In the genomic region with DNA sequence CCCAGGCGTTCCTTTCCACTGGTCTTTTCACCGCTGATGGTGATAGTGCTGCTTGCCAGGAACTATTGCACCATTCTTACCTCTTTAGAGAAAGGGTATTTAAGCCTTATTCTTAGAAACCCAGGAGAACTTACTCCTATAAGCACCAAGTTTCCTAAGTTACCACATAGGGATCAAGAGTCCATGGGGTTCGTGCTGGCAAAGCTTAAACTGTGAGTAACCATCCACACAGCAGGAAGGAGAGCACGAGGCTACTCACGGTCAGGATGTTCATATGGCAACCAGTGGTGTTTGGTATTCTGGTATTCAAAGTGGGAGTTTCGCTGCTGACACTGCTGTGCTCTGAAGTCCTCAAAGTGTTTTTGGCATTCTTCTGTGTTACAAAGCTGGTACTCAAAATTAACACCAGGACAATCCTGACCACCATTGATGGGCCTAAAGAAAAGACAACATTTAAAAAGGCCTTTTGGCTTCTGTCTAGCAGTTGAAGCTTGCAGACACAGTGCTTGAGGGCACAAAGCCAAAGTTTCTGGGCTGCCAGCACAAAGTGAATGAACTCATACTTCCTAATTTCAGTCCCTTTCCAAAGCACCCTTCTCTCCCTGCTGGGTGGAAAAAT, we compare ENCODE assay signal across 9 cellular contexts.
DNase-seq lines count a peak whose midpoint lies in the region; ATAC-seq and TF ChIP-seq lines count a peak whose summit lies in the region.
"Had no signal": no experiment of that assay in that cellular context is flagged by ENCODE, and none has a peak within 500 bp of the region (broad histone marks: within the 10 kb centered on the region; RNA-seq: fewer than 3 reads in every experiment).

No MANE protein-coding gene starts in this region.

- no peak for ATAC-seq in activated CD8-positive, alpha-beta T cell treated with anti-CD3 and anti-CD28 coated beads for 36 hours

- H3K36me3 ChIP-seq in ACC112 (ENCODE audit: insufficient read depth, low read length) = no peaks in the 10 kb centered on the region
- H3K36me3 ChIP-seq in MG63 = peaks cover 19% of the 10 kb centered on the region
- no peaks in the 10 kb centered on the region for H3K36me3 ChIP-seq in SJCRH30

- no peak for TF ChIP-seq CTCF in epithelial cell of proximal tubule (conservative IDR thresholded peaks at IDR 0.05; ENCODE audit: low read depth, low read length)
- TF ChIP-seq CTCF in activated CD8-positive, alpha-beta T cell treated with anti-CD3 and anti-CD28 coated beads for 36 hours (IDR thresholded peaks at IDR 0.05) = no peak

- H3K4me1 Mint-ChIP-seq in activated CD8-positive, alpha-beta T cell treated with anti-CD3 and anti-CD28 coated beads for 36 hours (ENCODE audit: low read depth) = no peaks in the 10 kb centered on the region
- H3K4me1 Mint-ChIP-seq: CD14-positive monocyte had no signal

- H3K27ac ChIP-seq in ACC112 (ENCODE audit: low read depth, low read length) (peak overlapping the region; percentile 85), SJCRH30 (no peak overlapping the region)

- H3K36me3 Mint-ChIP-seq in activated CD8-positive, alpha-beta T cell treated with anti-CD3 and anti-CD28 coated beads for 36 hours (ENCODE audit: low read depth) = no peaks in the 10 kb centered on the region
- H3K36me3 Mint-ChIP-seq: CD14-positive monocyte had no signal

- CTCF ChIA-PET in activated CD8-positive, alpha-beta T cell treated with anti-CD3 and anti-CD28 coated beads for 36 hours (lab: Charles Lee) = no interaction called here

- no peaks in the 10 kb centered on the region for H3K9me3 ChIP-seq in MG63
- H3K9me3 ChIP-seq in SJCRH30 (replicated peaks) = no peaks in the 10 kb centered on the region

- H3K4me3 ChIP-seq in ACC112 (ENCODE audit: low read depth, low read length) (peak overlapping the region; percentile 33), MG63 (no peak overlapping the region), epithelial cell of proximal tubule (ENCODE audit: low read depth, low read length) (no peak overlapping the region), SJCRH30 (no peak overlapping the region)

- H3K27me3 ChIP-seq in ACC112 (ENCODE audit: insufficient read depth, low read length) (no peaks in the 10 kb centered on the region), MG63 (no peaks in the 10 kb centered on the region), SJCRH30 (no peaks in the 10 kb centered on the region)

- H3K4me1 ChIP-seq in ACC112 (ENCODE audit: control insufficient read depth, insufficient read depth, low read length, unreplicated experiment) (peaks cover 21% of the 10 kb centered on the region), SJCRH30 (peaks cover 12% of the 10 kb centered on the region)

- H3K4me3 Mint-ChIP-seq in activated CD8-positive, alpha-beta T cell treated with anti-CD3 and anti-CD28 coated beads for 36 hours = no peak overlapping the region
- H3K4me3 Mint-ChIP-seq: CD14-positive monocyte had no signal

- peaks cover 3% of the 10 kb centered on the region for H3K27me3 Mint-ChIP-seq in activated CD8-positive, alpha-beta T cell treated with anti-CD3 and anti-CD28 coated beads for 36 hours

- DNase-seq in MG63 (peak; percentile 87), epithelial cell of proximal tubule (ENCODE audit: low read depth) (peak; percentile 99), middle frontal gyrus (ENCODE audit: extremely low spot score, low spot score) (peak; percentile 50), T-helper 2 cell (no peak), SJCRH30 (no peak), NCI-H82 treated with DMSO at 0.1 percent for 48 hours (lab: John Stamatoyannopoulos, UW; ENCODE audit: unreplicated experiment) (no peak)
- DNase-seq in activated CD8-positive, alpha-beta T cell treated with anti-CD3 and anti-CD28 coated beads for 36 hours = no peak

- no peak overlapping the region for H3K27ac Mint-ChIP-seq in activated CD8-positive, alpha-beta T cell treated with anti-CD3 and anti-CD28 coated beads for 36 hours
- H3K27ac Mint-ChIP-seq: CD14-positive monocyte had no signal

- intact Hi-C loops in activated CD8-positive, alpha-beta T cell treated with anti-CD3 and anti-CD28 coated beads for 36 hours (cut with micrococcal nuclease) = no loop called here

- no peaks in the 10 kb centered on the region for H3K79me2 ChIP-seq in ACC112 (ENCODE audit: control insufficient read depth, insufficient read depth, low read length, unreplicated experiment)

- no peaks in the 10 kb centered on the region for H3K9me3 Mint-ChIP-seq in activated CD8-positive, alpha-beta T cell treated with anti-CD3 and anti-CD28 coated beads for 36 hours
- H3K9me3 Mint-ChIP-seq: CD14-positive monocyte had no signal

- POLR2A ChIA-PET in activated CD8-positive, alpha-beta T cell treated with anti-CD3 and anti-CD28 coated beads for 36 hours (lab: Charles Lee) = no interaction called here

- peak overlapping the region; percentile 33 for H2AFZ ChIP-seq in ACC112 (ENCODE audit: low read length, unreplicated experiment)

Comparison
In these comparisons a context has a peak if more than half of its experiments do, and no peak if none do; other contexts are left out.
1. DNase-seq: peak in MG63 (single experiment), epithelial cell of proximal tubule (single experiment) and middle frontal gyrus (single experiment); none in T-helper 2 cell (0 of 5), SJCRH30 (0 of 2), NCI-H82 treated with DMSO at 0.1 percent for 48 hours (single experiment) and activated CD8-positive, alpha-beta T cell treated with anti-CD3 and anti-CD28 coated beads for 36 hours (single experiment).